13 cellular contexts compared by ENCODE assay signal in the genomic region with DNA sequence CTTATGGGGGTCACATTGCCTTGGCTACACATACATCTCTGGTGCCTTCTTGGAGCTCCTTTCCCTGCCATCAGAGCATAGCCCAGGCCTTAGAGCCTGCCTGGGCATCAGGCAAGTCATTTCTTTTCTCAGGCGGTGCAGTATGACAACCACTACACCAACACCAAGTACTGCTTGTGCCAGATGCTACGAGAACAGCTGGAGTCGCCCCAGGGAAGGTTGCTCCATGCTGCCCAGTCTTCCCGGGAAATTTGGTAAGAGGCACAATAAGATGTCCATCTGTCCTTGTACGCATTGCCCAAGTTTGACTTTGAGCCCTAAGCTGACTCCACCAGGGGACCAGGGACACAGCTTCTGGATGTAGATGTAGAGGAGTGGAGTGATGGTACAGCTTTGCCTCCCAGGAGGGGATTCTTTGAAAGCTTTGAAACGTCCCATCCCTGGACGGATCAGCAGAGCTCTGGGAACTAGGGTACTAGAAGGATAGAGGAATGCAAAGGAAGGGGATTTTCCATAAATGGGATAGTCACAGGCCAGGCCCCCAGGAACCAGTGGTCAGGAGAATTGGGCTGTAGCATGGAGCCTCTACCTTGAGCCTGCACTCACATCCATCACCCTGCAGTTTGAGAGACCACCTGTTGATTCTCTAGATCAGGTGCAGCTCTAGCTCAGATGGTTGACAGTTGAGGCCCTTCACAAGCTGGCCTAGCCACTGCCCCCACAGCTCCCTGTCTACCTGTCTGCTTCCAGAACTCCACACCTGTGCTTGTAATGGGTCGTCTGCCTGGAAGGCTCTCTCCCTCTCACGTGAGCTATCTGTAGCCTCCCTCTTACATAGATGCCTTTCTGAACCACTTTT. TPM values are rescaled to one million over a fixed set of nuclear protein-coding genes. Genes with fewer than 3 reads are reported as not detected.
DNase-seq lines count a peak whose midpoint lies in the region; ATAC-seq lines count a peak whose summit lies in the region.
"Had no signal": no experiment of that assay in that cellular context is flagged by ENCODE, and none has a peak within 500 bp of the region (broad histone marks: within the 10 kb centered on the region; RNA-seq: fewer than 3 reads in every experiment).

No MANE protein-coding gene starts in this region.

- H3K4me1 Mint-ChIP-seq in dendritic cell treated with granulocyte-macrophage colony-stimulating factor and Interleukin-4, amounts not matched to agents 40 ng/mL and 50 ng/mL, for 4 days (ENCODE audit: low read depth), result peaks cover 74% of the 10 kb centered on the region

- intact Hi-C loops in dendritic cell treated with granulocyte-macrophage colony-stimulating factor and Interleukin-4, amounts not matched to agents 40 ng/mL and 50 ng/mL, for 4 days (cut with micrococcal nuclease), result no loop called here

- H3K9me2 ChIP-seq in Karpas-422 (replicated peaks; ENCODE audit: insufficient read depth, low read length), result no peaks in the 10 kb centered on the region

- peak; percentile 6 for ATAC-seq in GM18873 (IDR thresholded peaks at IDR 0.05; ENCODE audit: low FRiP score, unreplicated experiment)
- no peak for ATAC-seq in HG03159 (IDR thresholded peaks at IDR 0.05; ENCODE audit: unreplicated experiment)

- H3K27ac ChIP-seq in BLaER1 treated with 17β-estradiol and CSF1 and Interleukin-3, amounts not matched to agents 10 nM and 100 nM, result peak overlapping the region; percentile 18 to 87 (median 67); a peak in 19 of 22 replicates
- H3K27ac ChIP-seq in Karpas-422 (ENCODE audit: low read length), result peak overlapping the region; percentile 92

- no peaks in the 10 kb centered on the region for H3K27me3 Mint-ChIP-seq in dendritic cell treated with granulocyte-macrophage colony-stimulating factor and Interleukin-4, amounts not matched to agents 40 ng/mL and 50 ng/mL, for 4 days

- peaks cover 0 to 80% (median 19%) of the 10 kb centered on the region in 11 experiments; a peak in 12 of 22 replicates for H4K20me1 ChIP-seq in BLaER1 treated with 17β-estradiol and CSF1 and Interleukin-3, amounts not matched to agents 10 nM and 100 nM
- H4K20me1 ChIP-seq in Karpas-422 (ENCODE audit: insufficient read depth, low read depth, low read length), result no peaks in the 10 kb centered on the region

- no peaks in the 10 kb centered on the region for H3K9me3 Mint-ChIP-seq in dendritic cell treated with granulocyte-macrophage colony-stimulating factor and Interleukin-4, amounts not matched to agents 40 ng/mL and 50 ng/mL, for 4 days

- peak overlapping the region in 6 of 10 experiments; percentile 9 to 40 (median 34); a peak in 10 of 20 replicates for H3K4me3 ChIP-seq in BLaER1 treated with 17β-estradiol and CSF1 and Interleukin-3, amounts not matched to agents 10 nM and 100 nM
- peak overlapping the region; percentile 36; the same call in 1 of the 2 replicates for H3K4me3 ChIP-seq in Karpas-422 (ENCODE audit: low read length)

- peaks cover 88% of the 10 kb centered on the region for H3K36me3 Mint-ChIP-seq in dendritic cell treated with granulocyte-macrophage colony-stimulating factor and Interleukin-4, amounts not matched to agents 40 ng/mL and 50 ng/mL, for 4 days (ENCODE audit: low read depth)

- no peak for DNase-seq in Karpas-422
- DNase-seq in C1 segment of cervical spinal cord (lab: John Stamatoyannopoulos, UW), result no peak
- DNase-seq in NCI-H1417 (lab: John Stamatoyannopoulos, UW), result no peak
- DNase-seq in RPMI8226, result no peak
- DNase-seq: BE2C, H7, kidney glomerular epithelial cell, NCI-H345 had no signal

- no peaks in the 10 kb centered on the region for H3K9me3 ChIP-seq in BLaER1 treated with 17β-estradiol and CSF1 and Interleukin-3, amounts not matched to agents 10 nM and 100 nM (replicated peaks in 1 of 11)
- no peaks in the 10 kb centered on the region for H3K9me3 ChIP-seq in Karpas-422 (ENCODE audit: low read length)
- H3K9me3 ChIP-seq: BE2C had no signal

- peaks cover 29 to 74% (median 45%) of the 10 kb centered on the region in 11 experiments; a peak in 18 of 22 replicates for H3K36me3 ChIP-seq in BLaER1 treated with 17β-estradiol and CSF1 and Interleukin-3, amounts not matched to agents 10 nM and 100 nM
- peaks cover 35% of the 10 kb centered on the region for H3K36me3 ChIP-seq in Karpas-422 (ENCODE audit: insufficient read depth, low read length)

- H3K4me2 ChIP-seq in BLaER1 treated with 17β-estradiol and CSF1 and Interleukin-3, amounts not matched to agents 10 nM and 100 nM, result peak overlapping the region; percentile 89 to 98 (median 95)
- peak overlapping the region; percentile 57 for H3K4me2 ChIP-seq in Karpas-422 (ENCODE audit: low read depth, low read length, poor library complexity, severe bottlenecking)

- H3K79me2 ChIP-seq in Karpas-422 (ENCODE audit: low read length), result no peaks in the 10 kb centered on the region

- no peak overlapping the region for H2AFZ ChIP-seq in Karpas-422 (ENCODE audit: low read length)

- no peak overlapping the region for H3K4me3 Mint-ChIP-seq in dendritic cell treated with granulocyte-macrophage colony-stimulating factor and Interleukin-4, amounts not matched to agents 40 ng/mL and 50 ng/mL, for 4 days

- peak overlapping the region in 6 of 11 experiments; percentile 4 to 61 (median 36); a peak in 9 of 22 replicates for H3K9ac ChIP-seq in BLaER1 treated with 17β-estradiol and CSF1 and Interleukin-3, amounts not matched to agents 10 nM and 100 nM
- peak overlapping the region; percentile 27 for H3K9ac ChIP-seq in Karpas-422 (ENCODE audit: low read length)

- H3K27ac Mint-ChIP-seq in dendritic cell treated with granulocyte-macrophage colony-stimulating factor and Interleukin-4, amounts not matched to agents 40 ng/mL and 50 ng/mL, for 4 days, result peak overlapping the region; percentile 46

- H3K27me3 ChIP-seq in BLaER1 treated with 17β-estradiol and CSF1 and Interleukin-3, amounts not matched to agents 10 nM and 100 nM, result peaks cover 0 to 8% (median 0%) of the 10 kb centered on the region in 11 experiments; a peak in 5 of 22 replicates
- H3K27me3 ChIP-seq in Karpas-422 (ENCODE audit: low read length), result no peaks in the 10 kb centered on the region
- H3K27me3 ChIP-seq: BE2C had no signal

- H3K4me1 ChIP-seq in BLaER1 treated with 17β-estradiol and CSF1 and Interleukin-3, amounts not matched to agents 10 nM and 100 nM, result peaks cover 98 to 100% (median 100%) of the 10 kb centered on the region in 10 experiments
- peaks cover 44% of the 10 kb centered on the region for H3K4me1 ChIP-seq in Karpas-422 (ENCODE audit: low read length)
- H3K4me1 ChIP-seq: BE2C had no signal

RNA-seq across cellular contexts. Expression of gene NFATC3, which starts 11.0 kb away (rescaled TPM):
- total RNA-seq in Karpas-422 (2014; rRNA removed; shearing (Covaris generic); ENCODE audit: low replicate concordance), result 39.1 and 72.3 TPM in 2 replicates

RNA-seq across cellular contexts. Expression of gene DUS2, which starts 51.0 kb away (rescaled TPM):
- 23.7 and 35.8 TPM in 2 replicates for total RNA-seq in Karpas-422 (2014; rRNA removed; shearing (Covaris generic); ENCODE audit: low replicate concordance)

RNA-seq across cellular contexts. Expression of gene DDX28, which starts 51.1 kb away (rescaled TPM):
- 10.8 and 20.9 TPM in 2 replicates for total RNA-seq in Karpas-422 (2014; rRNA removed; shearing (Covaris generic); ENCODE audit: low replicate concordance)

RNA-seq across cellular contexts. Expression of gene DPEP2NB, which starts 58.4 kb away (rescaled TPM):
- not detected in 2 replicates for total RNA-seq in Karpas-422 (2014; rRNA removed; shearing (Covaris generic); ENCODE audit: low replicate concordance)
- total RNA-seq: frontal cortex, H7 had no signal
